Comparison of ENCODE assay signal across 10 cellular contexts in genomic region chr2:102100371-102101096, GRCh38. TPM values are rescaled to one million over a fixed set of nuclear protein-coding genes. Genes with fewer than 3 reads are reported as not detected.
DNase-seq lines count a peak whose midpoint lies in the region; ATAC-seq and TF ChIP-seq lines count a peak whose summit lies in the region.
"Had no signal": no experiment of that assay in that cellular context is flagged by ENCODE, and none has a peak within 500 bp of the region (broad histone marks: within the 10 kb centered on the region; RNA-seq: fewer than 3 reads in every experiment).

No MANE protein-coding gene starts in this region.

- peak; percentile 77 for ATAC-seq in omental fat pad (ENCODE audit: low FRiP score)
- ATAC-seq: upper lobe of right lung had no signal

- no peak overlapping the region for H3K4me3 ChIP-seq in choroid plexus epithelial cell (ENCODE audit: low read depth, low read length)
- H3K4me3 ChIP-seq: MG63, upper lobe of right lung had no signal

- DNase-seq in EL (peak; percentile 37), M059J (ENCODE audit: low read depth) (peak; percentile 78), choroid plexus epithelial cell (ENCODE audit: low read depth) (peak; percentile 28), omental fat pad (ENCODE audit: low spot score) (no peak), inferior parietal cortex (ENCODE audit: extremely low spot score) (no peak), germinal center (ENCODE audit: low spot score) (no peak), anterior cingulate cortex (lab: John Stamatoyannopoulos, UW) (no peak), NCI-H345 (lab: John Stamatoyannopoulos, UW) (no peak)
- DNase-seq: MG63, upper lobe of right lung had no signal

- TF ChIP-seq CTCF in choroid plexus epithelial cell (conservative IDR thresholded peaks at IDR 0.05; ENCODE audit: low read depth, low read length) = no peak
- TF ChIP-seq CTCF in omental fat pad (IDR thresholded peaks at IDR 0.05) = no peak

RNA-seq across cellular contexts. Expression of gene IL1R1, which starts 42.0 kb away (rescaled TPM):
- total RNA-seq in M059J (2014; rRNA removed; shearing (Covaris generic)) = 7.9 and 12.4 TPM in 2 replicates
- 100 to 1,000 TPM; 167 to 541 (median 270) TPM for total RNA-seq in omental fat pad

Comparison
In these comparisons a context has a peak if more than half of its experiments do, and no peak if none do; other contexts are left out.
1. DNase-seq: peak in EL (single experiment), M059J (single experiment) and choroid plexus epithelial cell (single experiment); none in omental fat pad (single experiment), inferior parietal cortex (single experiment), germinal center (single experiment), anterior cingulate cortex (0 of 58) and NCI-H345 (single experiment).
2. RNA of gene IL1R1, which starts 42.0 kb away (total RNA-seq): 167 to 541 TPM in omental fat pad; 7.9 to 12.4 TPM in M059J; every median in the first group is over 10 times any median in the second.